In genomic region chr10:75955953-75956352, GRCh38 we compare ENCODE assay signal across 19 cellular contexts.
"Had no signal": no experiment of that assay in that cellular context is flagged by ENCODE, and none has a peak within 500 bp of the region (broad histone marks: within the 10 kb centered on the region; RNA-seq: fewer than 3 reads in every experiment).

No MANE protein-coding gene starts in this region.

- H3K36me3 ChIP-seq: ascending aorta, WERI-Rb-1 had no signal

- H3K27me3 ChIP-seq: ascending aorta, testis had no signal

- H3K4me1 ChIP-seq: ascending aorta, testis had no signal

- H3K27me3 Mint-ChIP-seq: activated CD8-positive, alpha-beta T cell treated with anti-CD3 and anti-CD28 coated beads for 36 hours had no signal

- H3K27ac ChIP-seq: ascending aorta, dorsolateral prefrontal cortex, testis had no signal

- H3K4me3 ChIP-seq: ascending aorta, dorsolateral prefrontal cortex, lung, testis had no signal

- DNase-seq: activated CD4-positive, alpha-beta T cell treated with anti-CD3 and anti-CD28 coated beads for 4 hours; activated CD8-positive, alpha-beta memory T cell treated with anti-CD3 and anti-CD28 coated beads, Interleukin-2, amount 50 U/mL, for 48 hours; activated CD8-positive, alpha-beta T cell treated with anti-CD3 and anti-CD28 coated beads for 36 hours; activated naive CD4-positive, alpha-beta T cell treated with Interleukin-2 at 50 U/mL for 16 hours; activated naive CD8-positive, alpha-beta T cell treated with anti-CD3 and anti-CD28 coated beads, Interleukin-2, amount 50 U/mL, for 24 hours; dorsolateral prefrontal cortex; hypothalamus; kidney glomerular epithelial cell; naive thymus-derived CD4-positive, alpha-beta T cell; nucleus accumbens; stimulated activated CD4-positive, alpha-beta T cell treated with anti-CD3 and anti-CD28 coated beads, Interleukin-4, amount 100 ng/mL, for 1 hour; stimulated activated CD8-positive, alpha-beta memory T cell treated with anti-CD3 and anti-CD28 coated beads, Interleukin-4, amount 100 ng/mL, for 48 hours; stimulated activated naive CD8-positive, alpha-beta T cell treated with anti-CD3 and anti-CD28 coated beads, Interleukin-15, Interleukin-2, amounts not matched to agents 100 U/mL and 50 U/mL, for 24 hours; T1000; testis had no signal

- H3K9me3 ChIP-seq: ascending aorta, testis had no signal

- H3K27ac Mint-ChIP-seq: activated CD8-positive, alpha-beta T cell treated with anti-CD3 and anti-CD28 coated beads for 36 hours; activated naive CD8-positive, alpha-beta T cell treated with anti-CD3 and anti-CD28 coated beads, Interleukin-2, amount 50 U/mL, for 24 hours; activated T-helper 1 cell treated with anti-CD3 and anti-CD28 coated beads, Interleukin-12 subunit alpha, Interleukin-12 subunit beta, Interleukin-2, Interleukin-4 antibody, amounts not matched to agents 30 ng/mL and 10 ng/mL and 1 ng/mL, durations not matched to agents 14 hours and 24 hours and 36 hours; naive thymus-derived CD4-positive, alpha-beta T cell had no signal

- ATAC-seq: activated CD8-positive, alpha-beta T cell treated with anti-CD3 and anti-CD28 coated beads for 36 hours; activated naive CD8-positive, alpha-beta T cell treated with anti-CD3 and anti-CD28 coated beads, Interleukin-2, amount 50 U/mL, for 24 hours; naive thymus-derived CD4-positive, alpha-beta T cell; stimulated activated naive CD8-positive, alpha-beta T cell treated with anti-CD3 and anti-CD28 coated beads, Interleukin-15, Interleukin-2, amounts not matched to agents 100 U/mL and 50 U/mL, for 24 hours had no signal

- H3K9me3 Mint-ChIP-seq: activated CD8-positive, alpha-beta T cell treated with anti-CD3 and anti-CD28 coated beads for 36 hours; activated naive CD8-positive, alpha-beta T cell treated with anti-CD3 and anti-CD28 coated beads, Interleukin-2, amount 50 U/mL, for 24 hours; activated T-helper 1 cell treated with anti-CD3 and anti-CD28 coated beads, Interleukin-12 subunit alpha, Interleukin-12 subunit beta, Interleukin-2, Interleukin-4 antibody, amounts not matched to agents 30 ng/mL and 10 ng/mL and 1 ng/mL, durations not matched to agents 14 hours and 24 hours and 36 hours had no signal

- H3K4me1 Mint-ChIP-seq: activated naive CD8-positive, alpha-beta T cell treated with anti-CD3 and anti-CD28 coated beads, Interleukin-2, amount 50 U/mL, for 24 hours had no signal

- H3K4me3 Mint-ChIP-seq: activated CD8-positive, alpha-beta T cell treated with anti-CD3 and anti-CD28 coated beads for 36 hours; activated naive CD8-positive, alpha-beta T cell treated with anti-CD3 and anti-CD28 coated beads, Interleukin-2, amount 50 U/mL, for 24 hours; activated T-helper 1 cell treated with anti-CD3 and anti-CD28 coated beads, Interleukin-12 subunit alpha, Interleukin-12 subunit beta, Interleukin-2, Interleukin-4 antibody, amounts not matched to agents 30 ng/mL and 10 ng/mL and 1 ng/mL, durations not matched to agents 14 hours and 24 hours and 36 hours; naive thymus-derived CD4-positive, alpha-beta T cell had no signal

- H3K36me3 Mint-ChIP-seq: naive thymus-derived CD4-positive, alpha-beta T cell had no signal
